In the genomic region with DNA sequence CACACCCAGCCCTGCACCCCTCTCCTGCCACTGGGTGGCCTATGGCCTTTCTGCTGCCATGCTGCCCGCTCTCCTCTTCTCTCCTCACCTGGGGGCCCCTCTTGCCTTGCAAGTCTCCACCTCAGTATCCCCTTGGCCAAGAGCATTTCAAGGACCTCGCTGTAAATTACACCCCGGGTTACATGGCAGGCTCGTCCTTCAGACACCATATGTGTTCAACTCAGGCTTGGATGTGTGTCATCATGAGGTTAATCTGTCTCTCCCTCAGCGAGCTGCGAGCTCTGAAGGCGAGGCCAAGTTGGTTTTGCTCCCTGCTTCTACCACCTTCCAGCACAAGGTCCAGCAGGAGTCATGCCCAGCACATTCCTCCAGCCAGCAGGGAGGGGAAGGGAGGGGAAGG, we compare ENCODE assay signal across 14 cellular contexts.
A peak's percentile ranks its signal among the peaks of the same experiment; 100 is the strongest.
DNase-seq lines count a peak whose midpoint lies in the region; ATAC-seq and TF ChIP-seq lines count a peak whose summit lies in the region.
"Had no signal": no experiment of that assay in that cellular context is flagged by ENCODE, and none has a peak within 500 bp of the region (broad histone marks: within the 10 kb centered on the region; RNA-seq: fewer than 3 reads in every experiment).

No MANE protein-coding gene starts in this region.

- intact Hi-C loops in posterior vena cava (cut with DNase I), result no loop called here

- peaks cover 4% of the 10 kb centered on the region for H3K9me3 Mint-ChIP-seq in activated CD4-positive, alpha-beta T cell treated with anti-CD3 and anti-CD28 coated beads, Interleukin-2, amount 10 ng/mL, durations not matched to agents 7 days and 5 days
- no peaks in the 10 kb centered on the region for H3K9me3 Mint-ChIP-seq in activated naive CD8-positive, alpha-beta T cell (ENCODE audit: low read depth)
- no peaks in the 10 kb centered on the region for H3K9me3 Mint-ChIP-seq in osteocyte (ENCODE audit: unreplicated experiment)

- peaks cover 57% of the 10 kb centered on the region for H3K4me1 Mint-ChIP-seq in activated CD4-positive, alpha-beta T cell treated with anti-CD3 and anti-CD28 coated beads, Interleukin-2, amount 10 ng/mL, durations not matched to agents 7 days and 5 days
- peaks cover 62% of the 10 kb centered on the region for H3K4me1 Mint-ChIP-seq in activated naive CD8-positive, alpha-beta T cell (ENCODE audit: low read depth)
- H3K4me1 Mint-ChIP-seq in osteocyte (ENCODE audit: unreplicated experiment), result no peaks in the 10 kb centered on the region

- H3K27me3 ChIP-seq in GM23248 (replicated peaks; ENCODE audit: insufficient read depth), result peaks cover 21% of the 10 kb centered on the region; the same call in 1 of the 2 replicates
- H3K27me3 ChIP-seq: upper lobe of right lung had no signal

- no peak for ATAC-seq in GM21619 (IDR thresholded peaks at IDR 0.05; ENCODE audit: unreplicated experiment)
- ATAC-seq: A549 had no signal

- no peak overlapping the region for H3K9ac ChIP-seq in GM23248

- no peak for DNase-seq in activated CD4-positive, alpha-beta T cell treated with anti-CD3 and anti-CD28 coated beads, Interleukin-2, amount 10 ng/mL, durations not matched to agents 7 days and 5 days
- DNase-seq in activated CD4-positive, alpha-beta T cell treated with anti-CD3 and anti-CD28 coated beads, Interleukin-2, amount 50 U/mL, for 4 hours, result no peak
- DNase-seq in GM23248 (peak; percentile 12), posterior vena cava (ENCODE audit: low spot score) (peak; percentile 20), NK-92 (lab: John Stamatoyannopoulos, UW; ENCODE audit: unreplicated experiment) (no peak), osteocyte (ENCODE audit: extremely low spot score, unreplicated experiment) (no peak)
- DNase-seq: Calu3, HCEC 1CT, NCI-H1105, NCI-H2227 treated with DMSO at 0.1 percent for 48 hours, upper lobe of right lung had no signal

- H2AFZ ChIP-seq in GM23248, result no peak overlapping the region

- 49 to 58% methylated on average over 6 to 7 of the region's 7 CpGs for WGBS in GM23248 (ENCODE audit: low coverage in 1 of 2, low lambda C conversion rate in 2 of 2, missing lambda C conversion rate in 2 of 2), 2 experiments

- H3K4me1 ChIP-seq in GM23248 (ENCODE audit: insufficient read depth), result no peaks in the 10 kb centered on the region
- H3K4me1 ChIP-seq: A549 had no signal

- H3K4me3 ChIP-seq in GM23248, result no peak overlapping the region
- H3K4me3 ChIP-seq: A549, upper lobe of right lung had no signal

- H3K36me3 Mint-ChIP-seq in activated CD4-positive, alpha-beta T cell treated with anti-CD3 and anti-CD28 coated beads, Interleukin-2, amount 10 ng/mL, durations not matched to agents 7 days and 5 days (ENCODE audit: low read depth), result peaks cover 2% of the 10 kb centered on the region
- H3K36me3 Mint-ChIP-seq in activated naive CD8-positive, alpha-beta T cell, result peaks cover 6% of the 10 kb centered on the region
- H3K36me3 Mint-ChIP-seq in osteocyte (ENCODE audit: unreplicated experiment), result no peaks in the 10 kb centered on the region

- H4K20me1 ChIP-seq in GM23248 (ENCODE audit: insufficient read depth), result no peaks in the 10 kb centered on the region

- H3K9me3 ChIP-seq in GM23248 (ENCODE audit: low read depth), result no peaks in the 10 kb centered on the region
- H3K9me3 ChIP-seq: A549, upper lobe of right lung had no signal

- peak overlapping the region; percentile 87 for H3K27ac Mint-ChIP-seq in activated CD4-positive, alpha-beta T cell treated with anti-CD3 and anti-CD28 coated beads, Interleukin-2, amount 10 ng/mL, durations not matched to agents 7 days and 5 days
- peak overlapping the region; percentile 88 for H3K27ac Mint-ChIP-seq in activated naive CD8-positive, alpha-beta T cell
- H3K27ac Mint-ChIP-seq in osteocyte (ENCODE audit: unreplicated experiment), result no peak overlapping the region

- CTCF ChIA-PET in activated CD4-positive, alpha-beta T cell treated with anti-CD3 and anti-CD28 coated beads, Interleukin-2, amount 10 ng/mL, durations not matched to agents 7 days and 5 days (lab: Charles Lee), result interaction anchor here (1.4 to 10.0 kb wide), 4 partner anchors 9 to 39 kb away, joined by 5 to 87 read pairs (median 6); no protein-coding TSS in a partner anchor

- H3K27me3 Mint-ChIP-seq in activated CD4-positive, alpha-beta T cell treated with anti-CD3 and anti-CD28 coated beads, Interleukin-2, amount 10 ng/mL, durations not matched to agents 7 days and 5 days, result no peaks in the 10 kb centered on the region
- no peaks in the 10 kb centered on the region for H3K27me3 Mint-ChIP-seq in activated naive CD8-positive, alpha-beta T cell
- H3K27me3 Mint-ChIP-seq in osteocyte (ENCODE audit: unreplicated experiment), result peaks cover 35% of the 10 kb centered on the region

- no peaks in the 10 kb centered on the region for H3F3A ChIP-seq in GM23248 (ENCODE audit: insufficient read depth)

- no peaks in the 10 kb centered on the region for H3K79me2 ChIP-seq in GM23248 (ENCODE audit: insufficient read depth)

- no peaks in the 10 kb centered on the region for H3K36me3 ChIP-seq in GM23248 (ENCODE audit: low read depth)
- H3K36me3 ChIP-seq: upper lobe of right lung had no signal

- no peak overlapping the region for H3K27ac ChIP-seq in GM23248
- H3K27ac ChIP-seq: A549, upper lobe of right lung had no signal

- POLR2A ChIA-PET in activated CD4-positive, alpha-beta T cell treated with anti-CD3 and anti-CD28 coated beads, Interleukin-2, amount 10 ng/mL, durations not matched to agents 7 days and 5 days (lab: Charles Lee), result no interaction called here

- no peaks in the 10 kb centered on the region for H3K9me2 ChIP-seq in GM23248 (ENCODE audit: insufficient read depth)

- in situ Hi-C loops in GM23248 (cut with MboI), result loop anchor here (10.0 kb wide), 1 partner anchor 252 kb away; no protein-coding TSS in a partner anchor

- H3K4me2 ChIP-seq in GM23248 (ENCODE audit: unreplicated experiment), result no peak overlapping the region
- H3K4me2 ChIP-seq: A549 had no signal

- H3K4me3 Mint-ChIP-seq in activated CD4-positive, alpha-beta T cell treated with anti-CD3 and anti-CD28 coated beads, Interleukin-2, amount 10 ng/mL, durations not matched to agents 7 days and 5 days, result peak overlapping the region; percentile 12
- peak overlapping the region; percentile 61 for H3K4me3 Mint-ChIP-seq in activated naive CD8-positive, alpha-beta T cell
- H3K4me3 Mint-ChIP-seq in osteocyte (ENCODE audit: unreplicated experiment), result no peak overlapping the region

- TF ChIP-seq CTCF in osteocyte (IDR thresholded peaks at IDR 0.05), result no peak

Comparison
In these comparisons a context has a peak if more than half of its experiments do, and no peak if none do; other contexts are left out.
1. DNase-seq: peak in GM23248 (single experiment) and posterior vena cava (single experiment); none in activated CD4-positive, alpha-beta T cell treated with anti-CD3 and anti-CD28 coated beads, Interleukin-2, amount 10 ng/mL, durations not matched to agents 7 days and 5 days (single experiment), activated CD4-positive, alpha-beta T cell treated with anti-CD3 and anti-CD28 coated beads, Interleukin-2, amount 50 U/mL, for 4 hours (0 of 2), NK-92 (single experiment) and osteocyte (single experiment).